2 cellular contexts compared by ENCODE assay signal in genomic region chr20:52812231-52812847, GRCh38.
TF ChIP-seq lines count a peak whose summit lies in the region.

No MANE protein-coding gene starts in this region.

TF ChIP-seq in HepG2, 621 proteins besides CTCF, POLR2A, EP300 and RAD21:
- TF ChIP-seq WIZ (CRISPR knock-in tag; IDR thresholded peaks at IDR 0.05) = no peak
- TF ChIP-seq ZNF24 (IDR thresholded peaks at IDR 0.05) = no peak
- TF ChIP-seq FOXO1 (CRISPR knock-in tag; IDR thresholded peaks at IDR 0.05) = no peak
- no peak for TF ChIP-seq ZNF777 (CRISPR knock-in tag; IDR thresholded peaks at IDR 0.05)
- no peak for TF ChIP-seq CHCHD3 (CRISPR knock-in tag; IDR thresholded peaks at IDR 0.05)
- no peak for TF ChIP-seq MXD3 (CRISPR knock-in tag; IDR thresholded peaks at IDR 0.05)
- TF ChIP-seq SP4 (CRISPR knock-in tag; IDR thresholded peaks at IDR 0.05) = no peak
- TF ChIP-seq PREB (CRISPR knock-in tag; IDR thresholded peaks at IDR 0.05) = no peak

TF ChIP-seq in GM12878, 131 proteins besides CTCF, POLR2A, EP300 and RAD21:
- TF ChIP-seq PAX5 (IDR thresholded peaks at IDR 0.05; ENCODE audit: borderline replicate concordance, low read depth, low read length) = no peak
- TF ChIP-seq SP1 (IDR thresholded peaks at IDR 0.05; ENCODE audit: low read depth, low read length) = no peak
- no peak for TF ChIP-seq NRF1 (conservative IDR thresholded peaks at IDR 0.05; ENCODE audit: low read depth, low read length)
- TF ChIP-seq YBX1 (IDR thresholded peaks at IDR 0.05) = no peak
- no peak for TF ChIP-seq DPF2 (IDR thresholded peaks at IDR 0.05)
- TF ChIP-seq CHD2 (IDR thresholded peaks at IDR 0.05; ENCODE audit: borderline replicate concordance, low read depth, low read length) = no peak
- TF ChIP-seq SIX5 (IDR thresholded peaks at IDR 0.05; ENCODE audit: low read depth, low read length, severe bottlenecking) = no peak
- no peak for TF ChIP-seq ZNF622 (IDR thresholded peaks at IDR 0.05)
- no peak for TF ChIP-seq MYB (IDR thresholded peaks at IDR 0.05; ENCODE audit: borderline replicate concordance, low read depth, low read length)
- TF ChIP-seq SMAD1 (IDR thresholded peaks at IDR 0.05; ENCODE audit: low read depth, partially characterized antibody) = no peak
- TF ChIP-seq USF1 (IDR thresholded peaks at IDR 0.05; ENCODE audit: borderline replicate concordance, extremely low read length, insufficient read depth, low read depth, low read length) = no peak
